19 cellular contexts compared by ENCODE assay signal in genomic region chr2:127986548-127987079, GRCh38. TPM values are rescaled to one million over a fixed set of nuclear protein-coding genes. Genes with fewer than 3 reads are reported as not detected.
DNase-seq lines count a peak whose midpoint lies in the region; ATAC-seq and TF ChIP-seq lines count a peak whose summit lies in the region.
"Had no signal": no experiment of that assay in that cellular context is flagged by ENCODE, and none has a peak within 500 bp of the region (broad histone marks: within the 10 kb centered on the region; RNA-seq: fewer than 3 reads in every experiment).

No MANE protein-coding gene starts in this region.

- H2BK12ac ChIP-seq in H9 (ENCODE audit: insufficient read length, low read depth, low read length) = no peak overlapping the region

- H3K27me3 Mint-ChIP-seq in activated T-cell treated with anti-CD3 and anti-CD28 coated beads, Interleukin-2, amount 50 U/mL, for 72 hours (ENCODE audit: low read depth) = no peaks in the 10 kb centered on the region
- H3K27me3 Mint-ChIP-seq in WTC11 (ENCODE audit: low read depth) (no peaks in the 10 kb centered on the region), H9 (ENCODE audit: low read depth) (no peaks in the 10 kb centered on the region)

- H3K23ac ChIP-seq in H9 (ENCODE audit: insufficient read length, low read depth, low read length) = no peak overlapping the region

- H3K27ac Mint-ChIP-seq in activated T-cell treated with anti-CD3 and anti-CD28 coated beads, Interleukin-2, amount 50 U/mL, for 72 hours = no peak overlapping the region
- 0 out of 2 replicates have a peak overlapping the region, but pooled peaks have one; percentile 63 for H3K27ac Mint-ChIP-seq in WTC11
- H3K27ac Mint-ChIP-seq in H9 = peak overlapping the region in 1 of 3 experiments; percentile 53; a peak in 1 of 7 replicates
- H3K27ac Mint-ChIP-seq: GM23338 had no signal

- H2AFZ ChIP-seq in PC-3 (ENCODE audit: low read length) = no peak overlapping the region
- H2AFZ ChIP-seq in H9 (ENCODE audit: low read length) = no peak overlapping the region
- H2AFZ ChIP-seq: GM23338 had no signal

- WGBS in H9 (ENCODE audit: extremely low coverage, insufficient read length, low lambda C conversion rate) = no CpG with 5 or more reads among the region's 7 CpGs

- H3K9ac ChIP-seq in PC-3 (ENCODE audit: low read length) (no peak overlapping the region), H9 (ENCODE audit: extremely low read depth, insufficient read length, low read length) (no peak overlapping the region)
- H3K9ac ChIP-seq: BLaER1 treated with 17β-estradiol and CSF1 and Interleukin-3, amounts not matched to agents 10 nM and 100 nM; KMS-11 had no signal

- H4K91ac ChIP-seq in H9 (ENCODE audit: insufficient read length, low read depth, low read length) = no peak overlapping the region

- no peak overlapping the region for H2BK120ac ChIP-seq in H9 (ENCODE audit: low read depth, low read length, poor library complexity, severe bottlenecking)

- no peak overlapping the region for H3K18ac ChIP-seq in H9 (ENCODE audit: insufficient read length, low read depth, low read length)

- H4K8ac ChIP-seq in H9 (replicated peaks; ENCODE audit: insufficient read length, low read depth, low read length) = no peak overlapping the region

- H3F3A ChIP-seq in PC-3 (ENCODE audit: low read length, unreplicated experiment) = no peaks in the 10 kb centered on the region

- H4K5ac ChIP-seq in H9 (ENCODE audit: insufficient read length, low read depth, low read length) = no peak overlapping the region

- ATAC-seq in activated T-cell treated with anti-CD3 and anti-CD28 coated beads, Interleukin-2, amount 50 U/mL, for 72 hours (replicated peaks in 1 of 2) = peak; percentile 50 to 75
- ATAC-seq in WTC11 (no peak), PC-3 (no peak)
- ATAC-seq: GM12878, GM23338 had no signal

- H3K4me1 ChIP-seq in left ventricle myocardium inferior = peaks cover 42% of the 10 kb centered on the region
- no peaks in the 10 kb centered on the region for H3K4me1 ChIP-seq in PC-3 (ENCODE audit: insufficient read depth, low read length)
- no peaks in the 10 kb centered on the region for H3K4me1 ChIP-seq in H9 (ENCODE audit: insufficient read depth, low read length)
- H3K4me1 ChIP-seq: BLaER1 treated with 17β-estradiol and CSF1 and Interleukin-3, amounts not matched to agents 10 nM and 100 nM; Peyer's patch had no signal

- H3K27ac ChIP-seq in left ventricle myocardium inferior (replicated peaks) (peak overlapping the region; percentile 68), PC-3 (ENCODE audit: low read length) (no peak overlapping the region), H9 (ENCODE audit: insufficient read length, low read depth, low read length) (no peak overlapping the region)
- H3K27ac ChIP-seq: BLaER1 treated with 17β-estradiol and CSF1 and Interleukin-3, amounts not matched to agents 10 nM and 100 nM; KMS-11; Peyer's patch had no signal

- H2BK20ac ChIP-seq in H9 (ENCODE audit: low read depth, low read length, poor library complexity, severe bottlenecking) = no peak overlapping the region

- no peak overlapping the region for H2AK5ac ChIP-seq in H9 (ENCODE audit: insufficient read length, low read length)

- H3K56ac ChIP-seq in H9 (ENCODE audit: insufficient read length, low read depth, low read length) = no peak overlapping the region

- H3K79me1 ChIP-seq in H9 (ENCODE audit: insufficient read depth, low read depth, low read length, poor library complexity, severe bottlenecking) = no peaks in the 10 kb centered on the region

- TF ChIP-seq CTCF in WTC11 (IDR thresholded peaks at IDR 0.05) (no peak), left ventricle myocardium inferior (IDR thresholded peaks at IDR 0.05; ENCODE audit: borderline replicate concordance) (no peak), PC-3 (conservative IDR thresholded peaks at IDR 0.05; ENCODE audit: low read depth, low read length) (no peak), H9 (conservative IDR thresholded peaks at IDR 0.05) (no peak)

- peaks cover 87% of the 10 kb centered on the region for H3K36me3 ChIP-seq in left ventricle myocardium inferior
- peaks cover 41% of the 10 kb centered on the region for H3K36me3 ChIP-seq in PC-3 (ENCODE audit: low read depth, low read length)

- H3K36me3 Mint-ChIP-seq in activated T-cell treated with anti-CD3 and anti-CD28 coated beads, Interleukin-2, amount 50 U/mL, for 72 hours (ENCODE audit: insufficient read depth in 2 of 2) = peaks cover 20 to 24% of the 10 kb centered on the region in 2 donors
- H3K36me3 Mint-ChIP-seq in WTC11 (peaks cover 66% of the 10 kb centered on the region), H9 (ENCODE audit: insufficient read depth in 1 of 3, low read depth in 3 of 3) (peaks cover 39 to 84% (median 69%) of the 10 kb centered on the region in 3 experiments; a peak in 6 of 7 replicates)

- no peaks in the 10 kb centered on the region for H3K79me2 ChIP-seq in PC-3 (ENCODE audit: low read length)
- no peaks in the 10 kb centered on the region for H3K79me2 ChIP-seq in H9 (ENCODE audit: insufficient read depth, low read length)

- peak in 1 of 2 donors; percentile 12 for DNase-seq in activated T-cell treated with anti-CD3 and anti-CD28 coated beads, Interleukin-2, amount 50 U/mL, for 72 hours
- DNase-seq in activated T-cell treated with anti-CD3 and anti-CD28 coated beads, Interleukin-2, amount 50 U/mL, for 48 hours = no peak
- DNase-seq in WTC11 (ENCODE audit: low spot score) = no peak
- DNase-seq in left ventricle myocardium inferior = no peak
- DNase-seq in posterior cingulate gyrus = peak in 6 of 10 donors; percentile 14 to 90 (median 28)
- no peak for DNase-seq in NCI-H2227 (lab: John Stamatoyannopoulos, UW; ENCODE audit: unreplicated experiment)
- no peak for DNase-seq in PC-3
- DNase-seq in H9 = no peak
- DNase-seq: DMS79 treated with DMSO at 0.1 percent for 48 hours, NCI-H1092, NCI-H146, NCI-H2081 treated with DMSO at 0.1 percent for 48 hours, NCI-H524, Peyer's patch, SHP77 treated with DMSO at 0.1 percent for 48 hours had no signal

- H3K4me3 ChIP-seq in left ventricle myocardium inferior (no peak overlapping the region), PC-3 (ENCODE audit: low read length) (no peak overlapping the region)
- H3K4me3 ChIP-seq: BLaER1 treated with 17β-estradiol and CSF1 and Interleukin-3, amounts not matched to agents 10 nM and 100 nM; GM12878; GM23338; Peyer's patch had no signal

- CTCF ChIA-PET in WTC11 (lab: Charles Lee) (no interaction called here), PC-3 (lab: Charles Lee) (no interaction called here)

- H3K4me1 Mint-ChIP-seq in activated T-cell treated with anti-CD3 and anti-CD28 coated beads, Interleukin-2, amount 50 U/mL, for 72 hours (ENCODE audit: low read depth) = peaks cover 9% of the 10 kb centered on the region
- H3K4me1 Mint-ChIP-seq in WTC11 (no peaks in the 10 kb centered on the region), H9 (no peaks in the 10 kb centered on the region)
- H3K4me1 Mint-ChIP-seq: GM23338 had no signal

- H3K9me3 Mint-ChIP-seq in activated T-cell treated with anti-CD3 and anti-CD28 coated beads, Interleukin-2, amount 50 U/mL, for 72 hours = no peaks in the 10 kb centered on the region
- H3K9me3 Mint-ChIP-seq in WTC11 = no peaks in the 10 kb centered on the region
- H3K9me3 Mint-ChIP-seq in H9 = no peaks in the 10 kb centered on the region
- H3K9me3 Mint-ChIP-seq: GM23338 had no signal

- H2BK15ac ChIP-seq in H9 (ENCODE audit: low read depth, low read length) = no peak overlapping the region

- H3T11ph ChIP-seq in H9 (ENCODE audit: low read length) = no peak overlapping the region

- H3K23me2 ChIP-seq in H9 (ENCODE audit: insufficient read length, low read depth, low read length, poor library complexity, severe bottlenecking) = no peaks in the 10 kb centered on the region

- BruUV-seq in PC-3 (replicated peaks; lab: Mats Ljungman, UMichigan) = no TSS peak

- no peak overlapping the region for H3K4me3 Mint-ChIP-seq in activated T-cell treated with anti-CD3 and anti-CD28 coated beads, Interleukin-2, amount 50 U/mL, for 72 hours
- H3K4me3 Mint-ChIP-seq in WTC11 (no peak overlapping the region), H9 (no peak overlapping the region)
- H3K4me3 Mint-ChIP-seq: GM23338 had no signal

- H3K9me2 ChIP-seq in PC-3 (replicated peaks; ENCODE audit: low read length) = no peaks in the 10 kb centered on the region

- no peaks in the 10 kb centered on the region for H3K9me3 ChIP-seq in left ventricle myocardium inferior (replicated peaks)
- H3K9me3 ChIP-seq in PC-3 (ENCODE audit: low read length) = no peaks in the 10 kb centered on the region
- H3K9me3 ChIP-seq in H9 (ENCODE audit: control insufficient read depth, low read depth, low read length) = no peaks in the 10 kb centered on the region
- H3K9me3 ChIP-seq: BLaER1 treated with 17β-estradiol and CSF1 and Interleukin-3, amounts not matched to agents 10 nM and 100 nM; Peyer's patch had no signal

- POLR2A ChIA-PET in WTC11 (lab: Charles Lee) (no interaction called here), PC-3 (lab: Charles Lee; ENCODE audit: unreplicated experiment) (no interaction called here)

- H3K4me2 ChIP-seq in PC-3 (ENCODE audit: low read length) (no peak overlapping the region), H9 (ENCODE audit: insufficient read depth, insufficient read length, low read length) (no peak overlapping the region)
- H3K4me2 ChIP-seq: BLaER1 treated with 17β-estradiol and CSF1 and Interleukin-3, amounts not matched to agents 10 nM and 100 nM; GM23338; KMS-11 had no signal

- H4K20me1 ChIP-seq in PC-3 (ENCODE audit: low read length) = no peaks in the 10 kb centered on the region
- H4K20me1 ChIP-seq in H9 (ENCODE audit: control insufficient read depth, insufficient read depth, insufficient read length) = no peaks in the 10 kb centered on the region

- H3K27me3 ChIP-seq in left ventricle myocardium inferior (ENCODE audit: low read depth) (no peaks in the 10 kb centered on the region), PC-3 (ENCODE audit: low read length) (no peaks in the 10 kb centered on the region), H9 (ENCODE audit: insufficient read depth, low read length) (no peaks in the 10 kb centered on the region)
- H3K27me3 ChIP-seq: BLaER1 treated with 17β-estradiol and CSF1 and Interleukin-3, amounts not matched to agents 10 nM and 100 nM; Peyer's patch had no signal

- no peak overlapping the region for H3K4ac ChIP-seq in H9 (ENCODE audit: low read depth, low read length)

- no peak overlapping the region for H2BK5ac ChIP-seq in H9 (ENCODE audit: insufficient read length, low read length)

- intact Hi-C loops in left ventricle myocardium inferior (cut with micrococcal nuclease) (no loop called here), posterior cingulate gyrus (cut with DNase I) (no loop called here), PC-3 (cut with micrococcal nuclease) (no loop called here)

- H3K14ac ChIP-seq in H9 (ENCODE audit: insufficient read depth, low read length) = no peak overlapping the region

TF ChIP-seq in WTC11, 78 proteins besides CTCF, POLR2A, EP300 and RAD21 (continues in another document):
- TF ChIP-seq NR3C1 (CRISPR knock-in tag; conservative IDR thresholded peaks at IDR 0.05; ENCODE audit: low read depth) (no peak), MYBL2 (CRISPR knock-in tag; IDR thresholded peaks at IDR 0.05) (no peak)

RNA-seq across cellular contexts. Expression of gene SAP130, which starts 41.2 kb away (rescaled TPM):
- total RNA-seq in activated T-cell treated with anti-CD3 and anti-CD28 coated beads, Interleukin-2, amount 50 U/mL, for 72 hours = 10 to 100 TPM; 32.7 to 33.3 TPM
- total RNA-seq in WTC11 (2021) (41.3 to 47.9 TPM (median 45.6 TPM) in 3 replicates), left ventricle myocardium inferior (14.2 TPM), PC-3 (2014; rRNA removed) (11.1 and 13.0 TPM in 2 replicates), H9 (2021) (45.6 and 48.3 TPM in 2 replicates)

Comparison
In these comparisons a context has a peak if more than half of its experiments do, and no peak if none do; other contexts are left out.
1. ATAC-seq: peak in activated T-cell treated with anti-CD3 and anti-CD28 coated beads, Interleukin-2, amount 50 U/mL, for 72 hours (2 of 2); none in WTC11 (single experiment) and PC-3 (single experiment).
2. DNase-seq: peak in posterior cingulate gyrus (6 of 10); none in activated T-cell treated with anti-CD3 and anti-CD28 coated beads, Interleukin-2, amount 50 U/mL, for 48 hours (0 of 2), WTC11 (single experiment), left ventricle myocardium inferior (single experiment), NCI-H2227 (single experiment), PC-3 (single experiment) and H9 (single experiment).